Comparison of ENCODE assay signal across 8 cellular contexts in genomic region chr1:32179193-32179442, GRCh38. TPM values are rescaled to one million over a fixed set of nuclear protein-coding genes. Genes with fewer than 3 reads are reported as not detected.
DNase-seq lines count a peak whose midpoint lies in the region; ATAC-seq and TF ChIP-seq lines count a peak whose summit lies in the region.

No MANE protein-coding gene starts in this region.

- peak overlapping the region; percentile 84 for H3K4me2 ChIP-seq in PC-9
- peak overlapping the region; percentile 90 for H3K4me2 ChIP-seq in trophoblast cell (ENCODE audit: low read length)

- peaks cover 29% of the 10 kb centered on the region for H3K36me3 ChIP-seq in PC-9 (ENCODE audit: low read depth)
- peaks cover 0 to 42% (median 5%) of the 10 kb centered on the region in 3 donors for H3K36me3 ChIP-seq in esophagus squamous epithelium
- peaks cover 13 to 20% of the 10 kb centered on the region in 2 experiments for H3K36me3 ChIP-seq in trophoblast cell (ENCODE audit: control insufficient read depth in 1 of 2, insufficient read depth in 2 of 2, low read length in 2 of 2)

- H3K14ac ChIP-seq in trophoblast cell (ENCODE audit: low read length), result peak overlapping the region; percentile 22

- H3K27me3 ChIP-seq in PC-9 (ENCODE audit: insufficient read depth, low read depth) (no peaks in the 10 kb centered on the region), esophagus squamous epithelium (no peaks in the 10 kb centered on the region), trophoblast cell (ENCODE audit: insufficient read depth, low read length) (no peaks in the 10 kb centered on the region)

- H4K91ac ChIP-seq in trophoblast cell (ENCODE audit: low read depth, low read length), result peak overlapping the region; percentile 64

- no peaks in the 10 kb centered on the region for H3K9me2 ChIP-seq in PC-9 (ENCODE audit: insufficient read depth)

- H3K9ac ChIP-seq in trophoblast cell (ENCODE audit: low read length), result peak overlapping the region; percentile 17

- no peak overlapping the region for H2AK5ac ChIP-seq in trophoblast cell (ENCODE audit: low read length)

- WGBS in esophagus squamous epithelium, 2 donors, result 12 to 16% methylated on average over 6 to 7 of the region's 7 CpGs
- no CpG with 5 or more reads among the region's 7 CpGs for WGBS in trophoblast cell (ENCODE audit: extremely low coverage, insufficient coverage, insufficient read length)

- peak overlapping the region; percentile 63 for H4K12ac ChIP-seq in trophoblast cell (ENCODE audit: low read depth, low read length)

- no peak overlapping the region for H3K4ac ChIP-seq in trophoblast cell (ENCODE audit: low read depth, low read length)

- H3K4me1 ChIP-seq in PC-9 (replicated peaks; ENCODE audit: insufficient read depth), result peaks cover 29% of the 10 kb centered on the region
- H3K4me1 ChIP-seq in esophagus squamous epithelium, result peaks cover 16 to 51% (median 39%) of the 10 kb centered on the region in 3 donors
- H3K4me1 ChIP-seq in trophoblast cell (ENCODE audit: control insufficient read depth in 1 of 2, insufficient read depth in 2 of 2, low read length in 2 of 2), result peaks cover 7 to 10% of the 10 kb centered on the region in 2 experiments

- peak overlapping the region; percentile 56 for H4K8ac ChIP-seq in trophoblast cell (ENCODE audit: low read depth, low read length)

- POLR2A ChIA-PET in PC-9 (lab: Charles Lee; ENCODE audit: unreplicated experiment), result interaction anchor here (0.6 to 0.7 kb wide), 6 partner anchors 20 to 478 kb away, joined by 3 to 11 read pairs (median 4); no protein-coding TSS in a partner anchor

- DNase-seq in PC-9 (no peak), esophagus squamous epithelium (lab: John Stamatoyannopoulos, UW) (no peak), trophoblast cell (no peak), NOMO-1 treated with DMSO at 0.1 percent for 48 hours (lab: John Stamatoyannopoulos, UW; ENCODE audit: unreplicated experiment) (no peak), activated gamma-delta T cell (lab: John Stamatoyannopoulos, UW) (no peak), HCEC 1CT (no peak)

- H3K79me2 ChIP-seq in PC-9 (ENCODE audit: low read depth), result peaks cover 35% of the 10 kb centered on the region
- peaks cover 8% of the 10 kb centered on the region for H3K79me2 ChIP-seq in trophoblast cell (ENCODE audit: control insufficient read depth, insufficient read depth, low read length, poor library complexity)

- no peak overlapping the region for H3K18ac ChIP-seq in trophoblast cell (ENCODE audit: low read length)

- no peak for TF ChIP-seq POLR2A in esophagus squamous epithelium (IDR thresholded peaks at IDR 0.05)

- H3K27ac ChIP-seq in PC-9 (peak overlapping the region; percentile 69), esophagus squamous epithelium (peak overlapping the region; percentile 87 to 98 (median 96)), trophoblast cell (ENCODE audit: low read depth, low read length) (peak overlapping the region; percentile 31)

- intact Hi-C loops in PC-9 (cut with micrococcal nuclease; ENCODE audit: unreplicated experiment), result loop anchor here (2.0 to 10.0 kb wide), 2 partner anchors 70 to 104 kb away; partner anchors contain the start of genes KPNA6 and TMEM39B
- intact Hi-C loops in esophagus squamous epithelium (cut with DNase I), result no loop called here

- H3K4me3 ChIP-seq in PC-9 (peak overlapping the region; percentile 93), esophagus squamous epithelium (peak overlapping the region; percentile 45 to 81 (median 70)), trophoblast cell (ENCODE audit: low read depth, low read length) (no peak overlapping the region)

- no peaks in the 10 kb centered on the region for H3K9me3 ChIP-seq in PC-9 (ENCODE audit: insufficient read depth, low read depth)
- H3K9me3 ChIP-seq in esophagus squamous epithelium, result no peaks in the 10 kb centered on the region
- no peaks in the 10 kb centered on the region for H3K9me3 ChIP-seq in trophoblast cell (ENCODE audit: insufficient read depth, low read depth, low read length)

- H2BK12ac ChIP-seq in trophoblast cell (ENCODE audit: low read length), result no peak overlapping the region

- peak overlapping the region; percentile 1 for H2BK120ac ChIP-seq in trophoblast cell (ENCODE audit: insufficient read depth, low read length, poor library complexity)

- H4K20me1 ChIP-seq in PC-9 (ENCODE audit: insufficient read depth), result peaks cover 13% of the 10 kb centered on the region; the same call in 1 of the 2 replicates

- ATAC-seq in GM18873 (IDR thresholded peaks at IDR 0.05; ENCODE audit: low FRiP score, unreplicated experiment) (peak; percentile 13), HG03565 (IDR thresholded peaks at IDR 0.05; ENCODE audit: unreplicated experiment) (no peak)

- H3F3A ChIP-seq in PC-9 (ENCODE audit: insufficient read depth, low read depth), result peaks cover 47% of the 10 kb centered on the region

- peaks cover 9% of the 10 kb centered on the region for H3K79me1 ChIP-seq in trophoblast cell (ENCODE audit: low read length)

- CTCF ChIA-PET in PC-9 (lab: Charles Lee), result no interaction called here

- H2BK5ac ChIP-seq in trophoblast cell (ENCODE audit: low read depth, low read length, poor library complexity), result no peak overlapping the region

- H2AFZ ChIP-seq in PC-9 (peak overlapping the region; percentile 93), trophoblast cell (ENCODE audit: insufficient read depth, low read length, poor library complexity) (peak overlapping the region; percentile 14)

- BruUV-seq in PC-9 (replicated peaks; lab: Mats Ljungman, UMichigan), result TSS peak; percentile 93

- TF ChIP-seq CTCF in PC-9 (conservative IDR thresholded peaks at IDR 0.05) (no peak), esophagus squamous epithelium (IDR thresholded peaks at IDR 0.05) (no peak)

- no peak overlapping the region for H3K23ac ChIP-seq in trophoblast cell (ENCODE audit: low read length)

RNA-seq across cellular contexts. Expression of gene TXLNA, which starts 0.4 kb away (rescaled TPM):
- total RNA-seq in PC-9 (2021), result 32.0 and 45.8 TPM in 2 replicates
- 10 to 100 TPM; 34.5 to 54.0 (median 40.7) TPM for total RNA-seq in esophagus squamous epithelium
- 22.4 and 22.7 TPM in 2 replicates for polyA plus RNA-seq in trophoblast cell (2013)

RNA-seq across cellular contexts. Expression of gene CCDC28B, which starts 21.3 kb away (rescaled TPM):
- 4.4 and 4.7 TPM in 2 replicates for total RNA-seq in PC-9 (2021)
- total RNA-seq in esophagus squamous epithelium, result 1 to 10 TPM in 3 of 4 donors, under 1 TPM in 1; 0.88 to 2.9 (median 1.6) TPM
- 12.7 and 13.6 TPM in 2 replicates for polyA plus RNA-seq in trophoblast cell (2013)

RNA-seq across cellular contexts. Expression of gene IQCC, which starts 26.4 kb away (rescaled TPM):
- total RNA-seq in PC-9 (2021) (4.9 and 5.0 TPM in 2 replicates), esophagus squamous epithelium (1 to 10 TPM in 2 of 4 donors, under 1 TPM in 2; 0.66 to 2.0 (median 1.1) TPM)
- 2.3 TPM in 2 replicates for polyA plus RNA-seq in trophoblast cell (2013)

RNA-seq across cellular contexts. Expression of gene DCDC2B, which starts 29.8 kb away (rescaled TPM):
- total RNA-seq in PC-9 (2021) (not detected in 2 replicates), esophagus squamous epithelium (not detected)
- not detected in 2 replicates for polyA plus RNA-seq in trophoblast cell (2013)

RNA-seq across cellular contexts. Expression of gene TMEM234, which starts 43.0 kb away (rescaled TPM):
- 14.1 and 18.1 TPM in 2 replicates for total RNA-seq in PC-9 (2021)
- total RNA-seq in esophagus squamous epithelium, result 10 to 100 TPM in 2 of 4 donors, 1 to 10 TPM in 2; 6.4 to 11.1 (median 9.4) TPM
- 10.1 and 10.9 TPM in 2 replicates for polyA plus RNA-seq in trophoblast cell (2013)

Comparison
In these comparisons a context has a peak if more than half of its experiments do, and no peak if none do; other contexts are left out.
1. H3K27ac ChIP-seq: peak in every context shown above with its lines; median percentile 96 in esophagus squamous epithelium; 69 in PC-9; 31 in trophoblast cell.